ENCODE assay signal across 10 cellular contexts in genomic region chr6:122184260-122184934, GRCh38.
DNase-seq lines count a peak whose midpoint lies in the region; ATAC-seq and TF ChIP-seq lines count a peak whose summit lies in the region.
"Had no signal": no experiment of that assay in that cellular context is flagged by ENCODE, and none has a peak within 500 bp of the region (broad histone marks: within the 10 kb centered on the region; RNA-seq: fewer than 3 reads in every experiment).

No MANE protein-coding gene starts in this region.

- no peak overlapping the region for H3K4me3 Mint-ChIP-seq in nephron progenitor cell
- H3K4me3 Mint-ChIP-seq: activated naive CD8-positive, alpha-beta T cell treated with anti-CD3 and anti-CD28 coated beads, Interleukin-2, amount 10 ng/mL, durations not matched to agents 7 days and 5 days had no signal

- no peaks in the 10 kb centered on the region for H3K4me1 ChIP-seq in BE2C

- H3K4me1 Mint-ChIP-seq in nephron progenitor cell = no peaks in the 10 kb centered on the region
- H3K4me1 Mint-ChIP-seq: activated naive CD8-positive, alpha-beta T cell treated with anti-CD3 and anti-CD28 coated beads, Interleukin-2, amount 10 ng/mL, durations not matched to agents 7 days and 5 days had no signal

- TF ChIP-seq CTCF in BE2C (IDR thresholded peaks at IDR 0.05; ENCODE audit: low read depth, low read length) (peak; percentile 10; the same call in 1 of the 2 replicates), NB4 (IDR thresholded peaks at IDR 0.05; ENCODE audit: low read depth, low read length) (peak; percentile 2), nephron progenitor cell (IDR thresholded peaks at IDR 0.05) (peak; percentile 24)

- no peak for DNase-seq in BE2C
- DNase-seq in NB4 (ENCODE audit: low read depth) = peak; percentile 26
- DNase-seq in dermis microvascular lymphatic vessel endothelial cell (ENCODE audit: low read depth in 2 of 2) = peak; percentile 28 to 34
- DNase-seq in nephron progenitor cell = no peak
- no peak for DNase-seq in stimulated activated naive CD8-positive, alpha-beta T cell treated with anti-CD3 and anti-CD28 coated beads, Interleukin-15, Interleukin-2, amounts not matched to agents 100 U/mL and 50 U/mL, for 24 hours
- no peak for DNase-seq in DMS153 treated with DMSO at 0.1 percent for 48 hours (lab: John Stamatoyannopoulos, UW; ENCODE audit: unreplicated experiment)
- DNase-seq: activated naive CD8-positive, alpha-beta T cell treated with anti-CD3 and anti-CD28 coated beads, Interleukin-2, amount 10 ng/mL, durations not matched to agents 7 days and 5 days had no signal

- no peaks in the 10 kb centered on the region for H3K9me3 Mint-ChIP-seq in nephron progenitor cell
- H3K9me3 Mint-ChIP-seq: activated naive CD8-positive, alpha-beta T cell treated with anti-CD3 and anti-CD28 coated beads, Interleukin-2, amount 10 ng/mL, durations not matched to agents 7 days and 5 days had no signal

- no peaks in the 10 kb centered on the region for H3K9me3 ChIP-seq in BE2C

- H3K4me3 ChIP-seq in BE2C (ENCODE audit: low read depth, low read length) (no peak overlapping the region), NB4 (ENCODE audit: low read depth, low read length) (no peak overlapping the region)
- H3K4me3 ChIP-seq: GM12878 had no signal

- no peaks in the 10 kb centered on the region for H3K27me3 ChIP-seq in BE2C

- no peaks in the 10 kb centered on the region for H3K36me3 Mint-ChIP-seq in nephron progenitor cell (ENCODE audit: low read depth)
- H3K36me3 Mint-ChIP-seq: activated naive CD8-positive, alpha-beta T cell treated with anti-CD3 and anti-CD28 coated beads, Interleukin-2, amount 10 ng/mL, durations not matched to agents 7 days and 5 days had no signal

- H3K27me3 Mint-ChIP-seq in nephron progenitor cell (ENCODE audit: low read depth, poor library complexity) = no peaks in the 10 kb centered on the region
- H3K27me3 Mint-ChIP-seq: activated naive CD8-positive, alpha-beta T cell treated with anti-CD3 and anti-CD28 coated beads, Interleukin-2, amount 10 ng/mL, durations not matched to agents 7 days and 5 days had no signal

- ATAC-seq in stimulated activated naive CD8-positive, alpha-beta T cell treated with anti-CD3 and anti-CD28 coated beads, Interleukin-15, Interleukin-2, amounts not matched to agents 100 U/mL and 50 U/mL, for 24 hours = no peak
- ATAC-seq in GM18909 (IDR thresholded peaks at IDR 0.05; ENCODE audit: poor library complexity, unreplicated experiment) = no peak
- no peak for ATAC-seq in HG02798 (IDR thresholded peaks at IDR 0.05; ENCODE audit: poor library complexity, unreplicated experiment)
- ATAC-seq: GM12878 had no signal

- no peak overlapping the region for H3K27ac Mint-ChIP-seq in nephron progenitor cell
- H3K27ac Mint-ChIP-seq: activated naive CD8-positive, alpha-beta T cell treated with anti-CD3 and anti-CD28 coated beads, Interleukin-2, amount 10 ng/mL, durations not matched to agents 7 days and 5 days had no signal

- no peak for TF ChIP-seq POLR2A in NB4 (IDR thresholded peaks at IDR 0.05; ENCODE audit: extremely low read depth, insufficient read length)

- H3K36me3 ChIP-seq in BE2C = no peaks in the 10 kb centered on the region

Comparison
In these comparisons a context has a peak if more than half of its experiments do, and no peak if none do; other contexts are left out.
1. DNase-seq: peak in NB4 (single experiment) and dermis microvascular lymphatic vessel endothelial cell (2 of 2); none in BE2C (single experiment), nephron progenitor cell (single experiment), stimulated activated naive CD8-positive, alpha-beta T cell treated with anti-CD3 and anti-CD28 coated beads, Interleukin-15, Interleukin-2, amounts not matched to agents 100 U/mL and 50 U/mL, for 24 hours (single experiment) and DMS153 treated with DMSO at 0.1 percent for 48 hours (single experiment).
2. Peak in every context shown above with its lines, with median percentiles within 50 percentile points of each other: CTCF ChIP-seq.